Comparison of ENCODE assay signal across 8 cellular contexts in genomic region chr12:54259194-54260011, GRCh38. TPM values are rescaled to one million over a fixed set of nuclear protein-coding genes. Genes with fewer than 3 reads are reported as not detected.
DNase-seq lines count a peak whose midpoint lies in the region; ATAC-seq and TF ChIP-seq lines count a peak whose summit lies in the region.

No MANE protein-coding gene starts in this region.

- ATAC-seq in body of pancreas: peak; percentile 94

- H2AFZ ChIP-seq in GM23248: peak overlapping the region; percentile 71

- no peak for TF ChIP-seq POLR2A in NB4 (IDR thresholded peaks at IDR 0.05; ENCODE audit: extremely low read depth, insufficient read length)
- TF ChIP-seq POLR2A in body of pancreas (IDR thresholded peaks at IDR 0.05): peak in 2 of 3 donors; percentile 44 to 52

- peak overlapping the region; percentile 80 for H3K4me2 ChIP-seq in GM23248 (ENCODE audit: unreplicated experiment)

- intact Hi-C loops in body of pancreas (cut with DNase I): loop anchor here (10.0 kb wide), 1 partner anchor 105 kb away; the partner anchor contains the start of gene GPR84

- 2 to 4% methylated on average over 11 of the region's 11 CpGs for WGBS in GM23248 (ENCODE audit: low coverage in 1 of 2, low lambda C conversion rate in 2 of 2, missing lambda C conversion rate in 2 of 2), 2 experiments
- 3 to 6% methylated on average over 11 of the region's 11 CpGs for WGBS in body of pancreas, 2 donors

- peak overlapping the region; percentile 54 for H3K4me3 ChIP-seq in GM23248
- H3K4me3 ChIP-seq in NB4 (ENCODE audit: low read depth, low read length): no peak overlapping the region
- H3K4me3 ChIP-seq in body of pancreas: no peak overlapping the region

- H3K4me1 ChIP-seq in GM23248 (ENCODE audit: insufficient read depth): peaks cover 66% of the 10 kb centered on the region
- peaks cover 34% of the 10 kb centered on the region for H3K4me1 ChIP-seq in body of pancreas

- H3K27ac ChIP-seq in GM23248 (peak overlapping the region; percentile 93), body of pancreas (peak overlapping the region; percentile 63 to 91 (median 80))

- H3K9me3 ChIP-seq in GM23248 (ENCODE audit: low read depth): no peaks in the 10 kb centered on the region
- no peaks in the 10 kb centered on the region for H3K9me3 ChIP-seq in body of pancreas

- in situ Hi-C loops in GM23248 (cut with MboI): no loop called here

- H3K9ac ChIP-seq in GM23248: peak overlapping the region; percentile 78

- H3K79me2 ChIP-seq in GM23248 (ENCODE audit: insufficient read depth): peaks cover 77% of the 10 kb centered on the region

- no peaks in the 10 kb centered on the region for H4K20me1 ChIP-seq in GM23248 (ENCODE audit: insufficient read depth)

- H3F3A ChIP-seq in GM23248 (ENCODE audit: insufficient read depth): peaks cover 65% of the 10 kb centered on the region

- peak; percentile 94 for DNase-seq in D341Med (ENCODE audit: low spot score)
- peak; percentile 95 for DNase-seq in GM23248
- peak; percentile 24 for DNase-seq in NB4 (ENCODE audit: low read depth)
- peak; percentile 80 to 96 for DNase-seq in SW 1271 (lab: John Stamatoyannopoulos, UW)
- DNase-seq in body of pancreas: peak; percentile 78 to 90 (median 88)
- DNase-seq in hypothalamus (lab: John Stamatoyannopoulos, UW): peak; percentile 9 to 89 (median 71)
- DNase-seq in pulmonary artery endothelial cell (ENCODE audit: low read depth, low spot score): peak; percentile 59
- no peak for DNase-seq in cerebellar nuclear complex (lab: John Stamatoyannopoulos, UW)

- H3K36me3 ChIP-seq in GM23248 (ENCODE audit: low read depth): peaks cover 12% of the 10 kb centered on the region
- H3K36me3 ChIP-seq in body of pancreas (replicated peaks in 1 of 2; ENCODE audit: insufficient read depth in 1 of 2, low read depth in 2 of 2): peaks cover 0 to 6% of the 10 kb centered on the region in 2 donors

- TF ChIP-seq CTCF in NB4 (IDR thresholded peaks at IDR 0.05; ENCODE audit: low read depth, low read length) (no peak), body of pancreas (IDR thresholded peaks at IDR 0.05) (no peak)

- H3K27me3 ChIP-seq in GM23248 (replicated peaks; ENCODE audit: insufficient read depth): no peaks in the 10 kb centered on the region
- no peaks in the 10 kb centered on the region for H3K27me3 ChIP-seq in body of pancreas

- H3K9me2 ChIP-seq in GM23248 (ENCODE audit: insufficient read depth): no peaks in the 10 kb centered on the region

RNA-seq across cellular contexts. Expression of gene CBX5, which starts 20.5 kb away (rescaled TPM):
- 36.7 and 37.6 TPM in 2 replicates for total RNA-seq in GM23248 (2014; rRNA removed; shearing (Covaris generic))
- 29.6 TPM in 2 replicates for polyA plus RNA-seq in GM23248 (2016; fragmentation: Nextera tagmentation; extraction: Ambion mirVana)
- total RNA-seq in body of pancreas (10 to 100 TPM; 27.0 to 34.3 TPM), pulmonary artery endothelial cell (36.4 and 42.9 TPM in 2 replicates)

RNA-seq across cellular contexts. Expression of gene HNRNPA1, which starts 21.1 kb away (rescaled TPM):
- 217 and 226 TPM in 2 replicates for total RNA-seq in GM23248 (2014; rRNA removed; shearing (Covaris generic))
- 346 and 351 TPM in 2 replicates for polyA plus RNA-seq in GM23248 (2016; fragmentation: Nextera tagmentation; extraction: Ambion mirVana)
- total RNA-seq in body of pancreas: 100 to 1,000 TPM; 246 to 247 TPM
- 569 and 659 TPM in 2 replicates for total RNA-seq in pulmonary artery endothelial cell

RNA-seq across cellular contexts. Expression of gene NFE2, which starts 41.4 kb away (rescaled TPM):
- total RNA-seq in GM23248 (2014; rRNA removed; shearing (Covaris generic)): not detected in 2 replicates
- polyA plus RNA-seq in GM23248 (2016; fragmentation: Nextera tagmentation; extraction: Ambion mirVana): 0.46 TPM in 1 of 2 replicates, not detected in the other
- under 1 TPM in 1 of 2 donors, not detected in 1; 0.26 TPM for total RNA-seq in body of pancreas
- total RNA-seq in pulmonary artery endothelial cell: not detected in 2 replicates

Comparison
In these comparisons a context has a peak if more than half of its experiments do, and no peak if none do; other contexts are left out.
1. DNase-seq: peak in D341Med (single experiment), GM23248 (single experiment), NB4 (single experiment), SW 1271 (2 of 2), body of pancreas (4 of 4), hypothalamus (51 of 51) and pulmonary artery endothelial cell (single experiment); none in cerebellar nuclear complex (0 of 2).